Comparison of ENCODE assay signal across 27 cellular contexts in genomic region chr17:77033892-77034404, GRCh38.
DNase-seq lines count a peak whose midpoint lies in the region; ATAC-seq, FAIRE-seq and TF ChIP-seq lines count a peak whose summit lies in the region.
"Had no signal": no experiment of that assay in that cellular context is flagged by ENCODE, and none has a peak within 500 bp of the region (broad histone marks: within the 10 kb centered on the region; RNA-seq: fewer than 3 reads in every experiment).

No MANE protein-coding gene starts in this region.

- H3K36me3 ChIP-seq in BLaER1 treated with 17β-estradiol and CSF1 and Interleukin-3, amounts not matched to agents 10 nM and 100 nM = no peaks in the 10 kb centered on the region
- H3K36me3 ChIP-seq in DOHH2 (ENCODE audit: control insufficient read depth, low read length) = peaks cover 3% of the 10 kb centered on the region; the same call in 1 of the 2 replicates
- H3K36me3 ChIP-seq in esophagus muscularis mucosa = no peaks in the 10 kb centered on the region
- H3K36me3 ChIP-seq: MG63, Peyer's patch had no signal

- TF ChIP-seq CTCF in DOHH2 (IDR thresholded peaks at IDR 0.05; ENCODE audit: low read depth, low read length, poor library complexity, severe bottlenecking) = no peak
- TF ChIP-seq CTCF in VCaP (conservative IDR thresholded peaks at IDR 0.05) = no peak
- TF ChIP-seq CTCF in nephron progenitor cell (IDR thresholded peaks at IDR 0.05) = no peak
- TF ChIP-seq CTCF in esophagus muscularis mucosa (IDR thresholded peaks at IDR 0.05) = no peak

- peak overlapping the region in 6 of 11 experiments; percentile 7 to 78 (median 62); a peak in 8 of 22 replicates for H3K9ac ChIP-seq in BLaER1 treated with 17β-estradiol and CSF1 and Interleukin-3, amounts not matched to agents 10 nM and 100 nM

- H3K4me1 ChIP-seq in BLaER1 treated with 17β-estradiol and CSF1 and Interleukin-3, amounts not matched to agents 10 nM and 100 nM = peaks cover 41 to 64% (median 60%) of the 10 kb centered on the region in 10 experiments
- H3K4me1 ChIP-seq in DOHH2 (ENCODE audit: control insufficient read depth, low read length) (peaks cover 66% of the 10 kb centered on the region), esophagus muscularis mucosa (peaks cover 0 to 12% (median 5%) of the 10 kb centered on the region in 4 donors)
- H3K4me1 ChIP-seq: Peyer's patch had no signal

- peaks cover 14 to 38% (median 25%) of the 10 kb centered on the region in 11 experiments for H3K9me3 ChIP-seq in BLaER1 treated with 17β-estradiol and CSF1 and Interleukin-3, amounts not matched to agents 10 nM and 100 nM (replicated peaks in 1 of 11)
- H3K9me3 ChIP-seq in DOHH2 (ENCODE audit: control insufficient read depth, insufficient read depth, low read length) (peaks cover 9% of the 10 kb centered on the region; the same call in 1 of the 2 replicates), esophagus muscularis mucosa (peaks cover 0 to 13% (median 11%) of the 10 kb centered on the region in 4 donors)
- H3K9me3 ChIP-seq: Peyer's patch had no signal

- peaks cover 28% of the 10 kb centered on the region for H3K4me1 Mint-ChIP-seq in nephron progenitor cell
- no peaks in the 10 kb centered on the region for H3K4me1 Mint-ChIP-seq in natural killer cell treated with Interleukin-12 subunit alpha and Interleukin-12 subunit beta and Interleukin-15 and Interleukin-18, amount 100 ng/mL, for 72 hours (ENCODE audit: low read depth in 2 of 2)
- H3K4me1 Mint-ChIP-seq: CD8-positive, alpha-beta memory T cell; GM23338 had no signal

- H3K79me2 ChIP-seq in DOHH2 (ENCODE audit: control insufficient read depth, low read length) = peaks cover 21% of the 10 kb centered on the region

- peak overlapping the region; percentile 44 for H3K27ac Mint-ChIP-seq in nephron progenitor cell
- H3K27ac Mint-ChIP-seq in natural killer cell treated with Interleukin-12 subunit alpha and Interleukin-12 subunit beta and Interleukin-15 and Interleukin-18, amount 100 ng/mL, for 72 hours = no peak overlapping the region
- H3K27ac Mint-ChIP-seq: CD14-positive monocyte; CD8-positive, alpha-beta memory T cell; GM23338; HFFc6 had no signal

- peaks cover 4% of the 10 kb centered on the region for H3K36me3 Mint-ChIP-seq in nephron progenitor cell (ENCODE audit: low read depth)
- peaks cover 6% of the 10 kb centered on the region for H3K36me3 Mint-ChIP-seq in natural killer cell treated with Interleukin-12 subunit alpha and Interleukin-12 subunit beta and Interleukin-15 and Interleukin-18, amount 100 ng/mL, for 72 hours
- H3K36me3 Mint-ChIP-seq: CD14-positive monocyte had no signal

- peak overlapping the region in 2 of 10 experiments; percentile 35 to 37; a peak in 3 of 20 replicates for H3K4me3 ChIP-seq in BLaER1 treated with 17β-estradiol and CSF1 and Interleukin-3, amounts not matched to agents 10 nM and 100 nM
- H3K4me3 ChIP-seq in DOHH2 (ENCODE audit: low read length) (peak overlapping the region; percentile 85), esophagus muscularis mucosa (no peak overlapping the region)
- H3K4me3 ChIP-seq: GM23338, MG63, Peyer's patch had no signal

- H3K27me3 Mint-ChIP-seq in nephron progenitor cell (ENCODE audit: low read depth, poor library complexity) = peaks cover 11% of the 10 kb centered on the region
- peaks cover 13 to 21% of the 10 kb centered on the region in 2 donors for H3K27me3 Mint-ChIP-seq in natural killer cell treated with Interleukin-12 subunit alpha and Interleukin-12 subunit beta and Interleukin-15 and Interleukin-18, amount 100 ng/mL, for 72 hours

- H3K27ac ChIP-seq in BLaER1 treated with 17β-estradiol and CSF1 and Interleukin-3, amounts not matched to agents 10 nM and 100 nM = peak overlapping the region in 6 of 11 experiments; percentile 37 to 90 (median 70); a peak in 11 of 22 replicates
- H3K27ac ChIP-seq in DOHH2 (ENCODE audit: low read depth, low read length) (peak overlapping the region; percentile 97), VCaP (peak overlapping the region; percentile 23), esophagus muscularis mucosa (replicated peaks in 1 of 4) (no peak overlapping the region)
- H3K27ac ChIP-seq: Peyer's patch had no signal

- peaks cover 20% of the 10 kb centered on the region for H3K9me3 Mint-ChIP-seq in nephron progenitor cell
- H3K9me3 Mint-ChIP-seq in natural killer cell treated with Interleukin-12 subunit alpha and Interleukin-12 subunit beta and Interleukin-15 and Interleukin-18, amount 100 ng/mL, for 72 hours = peaks cover 6% of the 10 kb centered on the region

- H3K9me2 ChIP-seq in DOHH2 (replicated peaks; ENCODE audit: control insufficient read depth, low read length) = no peaks in the 10 kb centered on the region

- H4K20me1 ChIP-seq in BLaER1 treated with 17β-estradiol and CSF1 and Interleukin-3, amounts not matched to agents 10 nM and 100 nM = peaks cover 0 to 20% (median 0%) of the 10 kb centered on the region in 11 experiments; a peak in 4 of 22 replicates
- H4K20me1 ChIP-seq in DOHH2 (ENCODE audit: control insufficient read depth, insufficient read depth, low read depth, low read length) = no peaks in the 10 kb centered on the region

- intact Hi-C loops in esophagus muscularis mucosa (cut with DNase I) = no loop called here

- TF ChIP-seq EP300 in esophagus muscularis mucosa (IDR thresholded peaks at IDR 0.05) = no peak

- 85% methylated on average over 12 of the region's 13 CpGs for WGBS in esophagus muscularis mucosa

- no peak overlapping the region for H3K4me3 Mint-ChIP-seq in nephron progenitor cell
- H3K4me3 Mint-ChIP-seq in natural killer cell treated with Interleukin-12 subunit alpha and Interleukin-12 subunit beta and Interleukin-15 and Interleukin-18, amount 100 ng/mL, for 72 hours = no peak overlapping the region
- H3K4me3 Mint-ChIP-seq: CD14-positive monocyte; CD8-positive, alpha-beta memory T cell; GM23338; H9; HFFc6 had no signal

- peaks cover 26% of the 10 kb centered on the region for H3F3A ChIP-seq in DOHH2 (ENCODE audit: control insufficient read depth, insufficient read depth)

- TF ChIP-seq POLR2A in esophagus muscularis mucosa (IDR thresholded peaks at IDR 0.05; ENCODE audit: low read depth) = no peak

- peak overlapping the region; percentile 30 to 98 (median 82) for H3K4me2 ChIP-seq in BLaER1 treated with 17β-estradiol and CSF1 and Interleukin-3, amounts not matched to agents 10 nM and 100 nM
- H3K4me2 ChIP-seq in DOHH2 (ENCODE audit: low read length) = peak overlapping the region; percentile 97
- H3K4me2 ChIP-seq: GM23338 had no signal

- no peak for ATAC-seq in natural killer cell treated with Interleukin-12 subunit alpha and Interleukin-12 subunit beta and Interleukin-15 and Interleukin-18, amount 100 ng/mL, for 72 hours
- ATAC-seq: GM23338 had no signal

- DNase-seq in nephron progenitor cell = no peak
- no peak for DNase-seq in GM19239 (ENCODE audit: insufficient read length, low spot score)
- DNase-seq in natural killer cell treated with Interleukin-12 subunit alpha and Interleukin-12 subunit beta and Interleukin-15 and Interleukin-18, amount 100 ng/mL, for 72 hours (ENCODE audit: low spot score) = no peak
- no peak for DNase-seq in esophagus muscularis mucosa (ENCODE audit: extremely low spot score)
- DNase-seq: CD8-positive, alpha-beta memory T cell; DMS79 treated with DMSO at 0.1 percent for 48 hours; H9; HFFc6; IMR-90; KG1; MG63; NCI-H1417; NCI-H1694; NCI-H2029 treated with DMSO at 0.1 percent for 48 hours; NCI-H345; NCI-H526; NCI-H82; OCI-M1; Peyer's patch; SHP77 treated with DMSO at 0.1 percent for 48 hours; T-helper 1 cell had no signal

- no peak for FAIRE-seq in GM19239 (lab: Jason Lieb, UNC)
- FAIRE-seq: GM18507 had no signal

- peaks cover 0 to 35% (median 0%) of the 10 kb centered on the region in 11 experiments; a peak in 6 of 22 replicates for H3K27me3 ChIP-seq in BLaER1 treated with 17β-estradiol and CSF1 and Interleukin-3, amounts not matched to agents 10 nM and 100 nM
- no peaks in the 10 kb centered on the region for H3K27me3 ChIP-seq in DOHH2 (ENCODE audit: control insufficient read depth, low read length)
- H3K27me3 ChIP-seq in esophagus muscularis mucosa = peaks cover 0 to 44% (median 0%) of the 10 kb centered on the region in 4 donors
- H3K27me3 ChIP-seq: MG63, Peyer's patch had no signal

Comparison
In these comparisons a context has a peak if more than half of its experiments do, and no peak if none do; other contexts are left out.
1. H3K27ac ChIP-seq: peak in BLaER1 treated with 17β-estradiol and CSF1 and Interleukin-3, amounts not matched to agents 10 nM and 100 nM (6 of 11), DOHH2 (single experiment) and VCaP (single experiment); none in esophagus muscularis mucosa (0 of 4).